In genomic region chr22:48167238-48167637, GRCh38 we compare ENCODE assay signal across 1 cellular context.
TF ChIP-seq lines count a peak whose summit lies in the region.

No MANE protein-coding gene starts in this region.

TF ChIP-seq in GM12878, 131 proteins besides CTCF, POLR2A, EP300 and RAD21 (continued from another document):
- TF ChIP-seq REST (IDR thresholded peaks at IDR 0.05; ENCODE audit: low read depth, low read length) (peak; percentile 65; the same call in 1 of the 2 replicates), YY1 (IDR thresholded peaks at IDR 0.05; ENCODE audit: low read depth, low read length) (no peak), BCL11A (IDR thresholded peaks at IDR 0.05; ENCODE audit: low read depth, low read length) (no peak), EED (IDR thresholded peaks at IDR 0.05; ENCODE audit: low read depth) (no peak)
